Comparison of ENCODE assay signal across 17 cellular contexts in the genomic region with DNA sequence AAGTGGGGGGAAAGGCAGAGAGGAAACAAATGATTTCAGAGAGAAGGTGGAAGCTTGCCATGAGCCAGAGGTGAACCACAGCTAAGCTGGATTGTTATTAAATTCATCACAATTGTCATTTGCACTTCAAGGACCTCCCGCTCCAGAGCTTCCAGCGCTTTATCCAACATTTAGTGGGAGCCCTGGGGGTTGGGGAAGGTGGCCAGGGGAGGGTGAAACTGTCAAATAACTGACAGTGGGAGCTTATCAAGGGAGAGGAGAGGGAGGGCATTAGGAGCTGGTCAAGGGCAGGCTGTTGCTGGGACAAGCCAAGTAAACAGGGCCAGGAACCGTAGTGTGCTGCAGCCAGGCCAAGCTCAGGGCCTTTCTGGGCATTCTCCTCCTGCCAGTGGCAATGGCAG.
DNase-seq lines count a peak whose midpoint lies in the region; ATAC-seq and TF ChIP-seq lines count a peak whose summit lies in the region.
"Had no signal": no experiment of that assay in that cellular context is flagged by ENCODE, and none has a peak within 500 bp of the region (broad histone marks: within the 10 kb centered on the region; RNA-seq: fewer than 3 reads in every experiment).

No MANE protein-coding gene starts in this region.

- no peaks in the 10 kb centered on the region for H3K27me3 ChIP-seq in cardiac muscle cell
- no peaks in the 10 kb centered on the region for H3K27me3 ChIP-seq in tibial artery
- H3K27me3 ChIP-seq: transverse colon had no signal

- H3K27ac ChIP-seq in cardiac muscle cell (peak overlapping the region; percentile 68), tibial artery (peak overlapping the region; percentile 23 to 54)
- H3K27ac ChIP-seq: transverse colon had no signal

- TF ChIP-seq CTCF in cardiac muscle cell (IDR thresholded peaks at IDR 0.05; ENCODE audit: low read depth, low read length): no peak
- no peak for TF ChIP-seq CTCF in nephron (IDR thresholded peaks at IDR 0.05; ENCODE audit: unreplicated experiment in 3 of 3)
- TF ChIP-seq CTCF in tibial artery (IDR thresholded peaks at IDR 0.05): no peak

- no peak for ATAC-seq in GM18517 (IDR thresholded peaks at IDR 0.05; ENCODE audit: unreplicated experiment)

- peak overlapping the region in 2 of 3 experiments; percentile 26 to 36 for H3K27ac Mint-ChIP-seq in nephron
- H3K27ac Mint-ChIP-seq: activated CD4-positive, alpha-beta memory T cell treated with anti-CD3 and anti-CD28 coated beads for 36 hours; CD4-positive, alpha-beta T cell had no signal

- H3K9me3 ChIP-seq in cardiac muscle cell (ENCODE audit: low read depth): no peaks in the 10 kb centered on the region
- no peaks in the 10 kb centered on the region for H3K9me3 ChIP-seq in tibial artery
- H3K9me3 ChIP-seq: transverse colon had no signal

- H3K36me3 ChIP-seq in cardiac muscle cell (no peaks in the 10 kb centered on the region), tibial artery (peaks cover 0 to 11% (median 3%) of the 10 kb centered on the region in 3 donors)
- H3K36me3 ChIP-seq: transverse colon had no signal

- H3K9me3 Mint-ChIP-seq in nephron: no peaks in the 10 kb centered on the region
- H3K9me3 Mint-ChIP-seq: activated CD4-positive, alpha-beta memory T cell treated with anti-CD3 and anti-CD28 coated beads for 36 hours; CD4-positive, alpha-beta T cell had no signal

- no peak overlapping the region for H3K4me3 Mint-ChIP-seq in nephron
- H3K4me3 Mint-ChIP-seq: activated CD4-positive, alpha-beta memory T cell treated with anti-CD3 and anti-CD28 coated beads for 36 hours; CD4-positive, alpha-beta T cell had no signal

- intact Hi-C loops in tibial artery (cut with DNase I; ENCODE audit: low total_unique reads): no loop called here

- H3K36me3 Mint-ChIP-seq in nephron (ENCODE audit: low read depth): peaks cover 4% of the 10 kb centered on the region

- DNase-seq in cerebellum (ENCODE audit: low spot score) (peak; percentile 71), cardiac muscle cell (ENCODE audit: low read depth in 1 of 2, low spot score in 1 of 2) (peak in 1 of 2 donors; percentile 29), tibial artery (no peak), HuH-7 (ENCODE audit: low spot score) (no peak), NCI-H1436 treated with DMSO at 0.1 percent for 48 hours (lab: John Stamatoyannopoulos, UW) (no peak)
- DNase-seq: activated CD4-positive, alpha-beta memory T cell treated with anti-CD3 and anti-CD28 coated beads for 36 hours; activated CD8-positive, alpha-beta memory T cell treated with anti-CD3 and anti-CD28 coated beads, Interleukin-2, amount 50 U/mL, for 48 hours; CD4-positive, alpha-beta T cell; mammary epithelial cell; NCI-H1092; NCI-H187 treated with DMSO at 0.1 percent for 48 hours; OCI-M1; stimulated activated CD4-positive, alpha-beta T cell treated with anti-CD3 and anti-CD28 coated beads, Interleukin-4, amount 100 ng/mL, for 24 hours; stimulated activated naive CD4-positive, alpha-beta T cell treated with Interleukin-2 at 50 U/mL for 16 hours; transverse colon had no signal

- H3K4me3 ChIP-seq in cardiac muscle cell (no peak overlapping the region), tibial artery (no peak overlapping the region)
- H3K4me3 ChIP-seq: transverse colon had no signal

- peaks cover 22% of the 10 kb centered on the region for H3K4me1 Mint-ChIP-seq in nephron

- H3K27me3 Mint-ChIP-seq in nephron (ENCODE audit: low read depth): no peaks in the 10 kb centered on the region
- H3K27me3 Mint-ChIP-seq: activated CD4-positive, alpha-beta memory T cell treated with anti-CD3 and anti-CD28 coated beads for 36 hours; CD4-positive, alpha-beta T cell had no signal

- peaks cover 22% of the 10 kb centered on the region for H3K4me1 ChIP-seq in cardiac muscle cell (ENCODE audit: low read depth)
- peaks cover 0 to 43% (median 23%) of the 10 kb centered on the region in 4 donors for H3K4me1 ChIP-seq in tibial artery
